In the genomic region with DNA sequence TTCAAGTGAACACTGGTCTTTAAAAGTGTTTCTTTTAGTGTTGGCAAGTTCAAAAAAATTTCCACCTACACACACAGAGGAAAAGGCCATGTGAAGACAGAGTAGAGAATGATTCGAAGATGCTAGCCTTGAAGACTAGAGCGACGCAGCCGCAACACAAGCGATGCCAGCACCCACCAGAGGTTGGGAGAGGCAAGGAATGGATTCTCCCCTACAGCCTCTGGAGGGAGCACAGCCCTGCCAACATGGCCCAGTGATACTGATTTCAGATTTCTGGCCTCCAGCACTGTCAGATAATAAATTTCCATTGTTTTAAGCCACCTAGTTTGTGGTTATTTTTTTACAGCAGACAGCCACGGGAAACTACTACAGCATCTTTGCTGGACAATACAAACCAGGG, we compare ENCODE assay signal across 1 cellular context.
TF ChIP-seq lines count a peak whose summit lies in the region.

No MANE protein-coding gene starts in this region.

TF ChIP-seq in HepG2, 621 proteins besides CTCF, POLR2A, EP300 and RAD21 (continued from another document):
- TF ChIP-seq, protein P1, sequence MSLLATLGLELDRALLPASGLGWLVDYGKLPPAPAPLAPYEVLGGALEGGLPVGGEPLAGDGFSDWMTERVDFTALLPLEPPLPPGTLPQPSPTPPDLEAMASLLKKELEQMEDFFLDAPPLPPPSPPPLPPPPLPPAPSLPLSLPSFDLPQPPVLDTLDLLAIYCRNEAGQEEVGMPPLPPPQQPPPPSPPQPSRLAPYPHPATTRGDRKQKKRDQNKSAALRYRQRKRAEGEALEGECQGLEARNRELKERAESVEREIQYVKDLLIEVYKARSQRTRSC (CRISPR knock-in tag; IDR thresholded peaks at IDR 0.05; ENCODE audit: low read depth), result no peak
- TF ChIP-seq CREBL2 (CRISPR knock-in tag; IDR thresholded peaks at IDR 0.05; ENCODE audit: borderline replicate concordance) (no peak), ZNF570 (CRISPR knock-in tag; IDR thresholded peaks at IDR 0.05; ENCODE audit: borderline replicate concordance) (no peak)
